7 cellular contexts compared by ENCODE assay signal in the genomic region with DNA sequence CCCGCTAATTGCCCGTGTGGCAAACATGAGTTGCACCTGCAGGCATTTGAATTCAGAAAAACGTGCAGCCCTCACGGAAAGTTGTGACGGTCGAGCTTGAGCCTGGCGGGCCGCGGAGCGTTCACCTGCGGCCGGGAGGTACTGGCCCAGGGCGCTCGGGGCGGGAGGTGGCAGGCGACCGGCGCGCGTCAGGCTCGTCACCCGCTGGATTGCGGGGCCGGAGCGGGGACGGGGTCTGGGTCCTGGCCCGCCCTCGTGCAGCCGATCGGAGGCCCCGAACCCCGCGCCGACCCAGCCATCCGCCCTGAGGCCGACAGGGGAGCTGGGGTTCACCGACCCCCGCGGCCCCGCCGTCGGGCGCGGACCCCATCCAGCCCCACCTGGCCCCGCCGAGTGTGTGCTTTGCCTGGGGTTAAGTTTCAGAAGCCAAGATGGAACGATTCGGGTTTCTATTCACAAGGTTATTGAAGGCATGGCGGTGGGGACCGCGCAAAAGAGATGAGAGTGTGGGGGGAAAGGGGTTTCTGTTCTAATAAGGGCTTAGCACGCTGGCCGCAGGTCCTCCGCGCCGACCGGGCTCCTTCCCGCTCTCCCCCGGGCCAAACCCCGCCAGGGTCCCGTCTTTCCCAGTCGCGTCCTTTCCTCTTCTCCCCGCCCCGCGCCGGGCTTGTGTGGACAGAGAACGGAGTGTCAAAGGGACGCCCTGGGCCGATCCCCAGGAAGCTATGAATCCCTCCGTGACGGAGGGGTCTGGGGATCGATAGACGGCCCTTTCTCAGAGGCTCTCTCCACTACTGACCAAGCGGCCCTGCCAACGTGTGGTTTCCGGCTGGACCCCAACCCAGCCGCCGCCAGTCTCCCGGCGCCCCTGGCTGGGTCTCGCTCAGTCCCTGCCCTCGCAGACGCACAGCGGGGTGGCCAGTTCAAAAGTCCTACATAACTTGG. TPM values are rescaled to one million over a fixed set of nuclear protein-coding genes. Genes with fewer than 3 reads are reported as not detected.
A peak's percentile ranks its signal among the peaks of the same experiment; 100 is the strongest.
DNase-seq lines count a peak whose midpoint lies in the region; ATAC-seq and TF ChIP-seq lines count a peak whose summit lies in the region.

No MANE protein-coding gene starts in this region.

- peaks cover 32% of the 10 kb centered on the region for H3K27me3 Mint-ChIP-seq in GM23338 (ENCODE audit: insufficient read depth, low read depth, poor library complexity)
- H3K27me3 Mint-ChIP-seq in activated naive CD8-positive, alpha-beta T cell, result peaks cover 29% of the 10 kb centered on the region

- H3K27me3 ChIP-seq in GM23338 (ENCODE audit: insufficient read depth) (peaks cover 32% of the 10 kb centered on the region), left ventricle myocardium inferior (ENCODE audit: low read depth) (peaks cover 15% of the 10 kb centered on the region)

- ATAC-seq in GM23338 (peak; percentile 26), GM18907 (IDR thresholded peaks at IDR 0.05; ENCODE audit: unreplicated experiment) (no peak), HG03045 (IDR thresholded peaks at IDR 0.05; ENCODE audit: unreplicated experiment) (no peak)

- H3K4me3 ChIP-seq in GM23338, result peak overlapping the region; percentile 66
- H3K4me3 ChIP-seq in left ventricle myocardium inferior, result peak overlapping the region; percentile 79

- H3K27ac ChIP-seq in GM23338 (ENCODE audit: low read depth) (no peak overlapping the region), left ventricle myocardium inferior (replicated peaks) (peak overlapping the region; percentile 95)

- DNase-seq in GM23338 (ENCODE audit: low spot score) (peak; percentile 78), NCI-H748 treated with DMSO at 0.1 percent for 48 hours (lab: John Stamatoyannopoulos, UW) (peak; percentile 57), left ventricle myocardium inferior (peak; percentile 51), posterior cingulate gyrus (peak in 8 of 10 donors; percentile 32 to 92 (median 58))

- no peak overlapping the region for H2AFZ ChIP-seq in GM23338

- H3K4me1 ChIP-seq in GM23338 (ENCODE audit: insufficient read depth), result peaks cover 50% of the 10 kb centered on the region
- H3K4me1 ChIP-seq in left ventricle myocardium inferior, result peaks cover 51% of the 10 kb centered on the region

- H3K4me1 Mint-ChIP-seq in GM23338, result peaks cover 58% of the 10 kb centered on the region
- peaks cover 31% of the 10 kb centered on the region for H3K4me1 Mint-ChIP-seq in activated naive CD8-positive, alpha-beta T cell (ENCODE audit: low read depth)

- TF ChIP-seq CTCF in GM23338 (conservative IDR thresholded peaks at IDR 0.05; ENCODE audit: low read depth in 2 of 2), result no peak
- TF ChIP-seq CTCF in left ventricle myocardium inferior (IDR thresholded peaks at IDR 0.05; ENCODE audit: borderline replicate concordance), result no peak

- H3F3A ChIP-seq in GM23338 (replicated peaks; ENCODE audit: low read depth), result peaks cover 24% of the 10 kb centered on the region

- intact Hi-C loops in left ventricle myocardium inferior (cut with micrococcal nuclease), result no loop called here
- intact Hi-C loops in posterior cingulate gyrus (cut with DNase I), result no loop called here

- peaks cover 19% of the 10 kb centered on the region for H3K79me2 ChIP-seq in GM23338 (replicated peaks; ENCODE audit: insufficient read depth)

- no peaks in the 10 kb centered on the region; the same call in 2 of the 3 replicates for H3K9me3 Mint-ChIP-seq in GM23338
- H3K9me3 Mint-ChIP-seq in activated naive CD8-positive, alpha-beta T cell (ENCODE audit: low read depth), result no peaks in the 10 kb centered on the region

- H3K36me3 ChIP-seq in GM23338 (ENCODE audit: insufficient read depth) (no peaks in the 10 kb centered on the region), left ventricle myocardium inferior (no peaks in the 10 kb centered on the region)

- H3K4me2 ChIP-seq in GM23338, result peak overlapping the region; percentile 86

- H3K4me3 Mint-ChIP-seq in GM23338, result peak overlapping the region; percentile 83
- peak overlapping the region; percentile 91 for H3K4me3 Mint-ChIP-seq in activated naive CD8-positive, alpha-beta T cell

- H3K27ac Mint-ChIP-seq in GM23338, result no peak overlapping the region
- H3K27ac Mint-ChIP-seq in activated naive CD8-positive, alpha-beta T cell, result no peak overlapping the region

- H4K20me1 ChIP-seq in GM23338 (replicated peaks; ENCODE audit: insufficient read depth), result no peaks in the 10 kb centered on the region

- no peaks in the 10 kb centered on the region for H3K9me2 ChIP-seq in GM23338 (ENCODE audit: insufficient read depth)

- no peaks in the 10 kb centered on the region for H3K9me3 ChIP-seq in left ventricle myocardium inferior (replicated peaks)

- no peaks in the 10 kb centered on the region; the same call in 1 of the 3 replicates for H3K36me3 Mint-ChIP-seq in GM23338 (ENCODE audit: low read depth)
- H3K36me3 Mint-ChIP-seq in activated naive CD8-positive, alpha-beta T cell, result no peaks in the 10 kb centered on the region

TF ChIP-seq in GM23338, 12 proteins besides CTCF, POLR2A, EP300 and RAD21 (continues in another document):
- no peak; the same call in 1 of the 2 replicates for TF ChIP-seq POLR2AphosphoS5 (IDR thresholded peaks at IDR 0.05; ENCODE audit: low read depth)
- TF ChIP-seq, protein P1, sequence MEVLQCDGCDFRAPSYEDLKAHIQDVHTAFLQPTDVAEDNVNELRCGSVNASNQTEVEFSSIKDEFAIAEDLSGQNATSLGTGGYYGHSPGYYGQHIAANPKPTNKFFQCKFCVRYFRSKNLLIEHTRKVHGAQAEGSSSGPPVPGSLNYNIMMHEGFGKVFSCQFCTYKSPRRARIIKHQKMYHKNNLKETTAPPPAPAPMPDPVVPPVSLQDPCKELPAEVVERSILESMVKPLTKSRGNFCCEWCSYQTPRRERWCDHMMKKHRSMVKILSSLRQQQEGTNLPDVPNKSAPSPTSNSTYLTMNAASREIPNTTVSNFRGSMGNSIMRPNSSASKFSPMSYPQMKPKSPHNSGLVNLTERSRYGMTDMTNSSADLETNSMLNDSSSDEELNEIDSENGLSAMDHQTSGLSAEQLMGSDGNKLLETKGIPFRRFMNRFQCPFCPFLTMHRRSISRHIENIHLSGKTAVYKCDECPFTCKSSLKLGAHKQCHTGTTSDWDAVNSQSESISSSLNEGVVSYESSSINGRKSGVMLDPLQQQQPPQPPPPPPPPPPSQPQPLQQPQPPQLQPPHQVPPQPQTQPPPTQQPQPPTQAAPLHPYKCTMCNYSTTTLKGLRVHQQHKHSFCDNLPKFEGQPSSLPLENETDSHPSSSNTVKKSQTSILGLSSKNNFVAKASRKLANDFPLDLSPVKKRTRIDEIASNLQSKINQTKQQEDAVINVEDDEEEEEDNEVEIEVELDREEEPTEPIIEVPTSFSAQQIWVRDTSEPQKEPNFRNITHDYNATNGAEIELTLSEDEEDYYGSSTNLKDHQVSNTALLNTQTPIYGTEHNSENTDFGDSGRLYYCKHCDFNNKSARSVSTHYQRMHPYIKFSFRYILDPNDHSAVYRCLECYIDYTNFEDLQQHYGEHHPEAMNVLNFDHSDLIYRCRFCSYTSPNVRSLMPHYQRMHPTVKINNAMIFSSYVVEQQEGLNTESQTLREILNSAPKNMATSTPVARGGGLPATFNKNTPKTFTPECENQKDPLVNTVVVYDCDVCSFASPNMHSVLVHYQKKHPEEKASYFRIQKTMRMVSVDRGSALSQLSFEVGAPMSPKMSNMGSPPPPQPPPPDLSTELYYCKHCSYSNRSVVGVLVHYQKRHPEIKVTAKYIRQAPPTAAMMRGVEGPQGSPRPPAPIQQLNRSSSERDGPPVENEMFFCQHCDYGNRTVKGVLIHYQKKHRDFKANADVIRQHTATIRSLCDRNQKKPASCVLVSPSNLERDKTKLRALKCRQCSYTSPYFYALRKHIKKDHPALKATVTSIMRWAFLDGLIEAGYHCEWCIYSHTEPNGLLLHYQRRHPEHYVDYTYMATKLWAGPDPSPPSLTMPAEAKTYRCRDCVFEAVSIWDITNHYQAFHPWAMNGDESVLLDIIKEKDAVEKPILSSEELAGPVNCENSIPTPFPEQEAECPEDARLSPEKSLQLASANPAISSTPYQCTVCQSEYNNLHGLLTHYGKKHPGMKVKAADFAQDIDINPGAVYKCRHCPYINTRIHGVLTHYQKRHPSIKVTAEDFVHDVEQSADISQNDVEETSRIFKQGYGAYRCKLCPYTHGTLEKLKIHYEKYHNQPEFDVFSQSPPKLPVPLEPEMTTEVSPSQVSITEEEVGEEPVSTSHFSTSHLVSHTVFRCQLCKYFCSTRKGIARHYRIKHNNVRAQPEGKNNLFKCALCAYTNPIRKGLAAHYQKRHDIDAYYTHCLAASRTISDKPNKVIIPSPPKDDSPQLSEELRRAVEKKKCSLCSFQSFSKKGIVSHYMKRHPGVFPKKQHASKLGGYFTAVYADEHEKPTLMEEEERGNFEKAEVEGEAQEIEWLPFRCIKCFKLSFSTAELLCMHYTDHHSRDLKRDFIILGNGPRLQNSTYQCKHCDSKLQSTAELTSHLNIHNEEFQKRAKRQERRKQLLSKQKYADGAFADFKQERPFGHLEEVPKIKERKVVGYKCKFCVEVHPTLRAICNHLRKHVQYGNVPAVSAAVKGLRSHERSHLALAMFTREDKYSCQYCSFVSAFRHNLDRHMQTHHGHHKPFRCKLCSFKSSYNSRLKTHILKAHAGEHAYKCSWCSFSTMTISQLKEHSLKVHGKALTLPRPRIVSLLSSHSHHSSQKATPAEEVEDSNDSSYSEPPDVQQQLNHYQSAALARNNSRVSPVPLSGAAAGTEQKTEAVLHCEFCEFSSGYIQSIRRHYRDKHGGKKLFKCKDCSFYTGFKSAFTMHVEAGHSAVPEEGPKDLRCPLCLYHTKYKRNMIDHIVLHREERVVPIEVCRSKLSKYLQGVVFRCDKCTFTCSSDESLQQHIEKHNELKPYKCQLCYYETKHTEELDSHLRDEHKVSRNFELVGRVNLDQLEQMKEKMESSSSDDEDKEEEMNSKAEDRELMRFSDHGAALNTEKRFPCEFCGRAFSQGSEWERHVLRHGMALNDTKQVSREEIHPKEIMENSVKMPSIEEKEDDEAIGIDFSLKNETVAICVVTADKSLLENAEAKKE (CRISPR knock-in tag; IDR thresholded peaks at IDR 0.05), result no peak
- no peak for TF ChIP-seq ZNF114 (CRISPR knock-in tag; IDR thresholded peaks at IDR 0.05)
- no peak for TF ChIP-seq EZH2 (IDR thresholded peaks at IDR 0.05; ENCODE audit: low read depth, unreplicated experiment)

RNA-seq across cellular contexts. Expression of a gene that starts 1.6 kb away (rescaled TPM):
- total RNA-seq in GM23338 (2014; rRNA removed; shearing (Covaris generic)), result 3.7 and 4.3 TPM in 2 replicates
- 7.7 and 8.5 TPM in 2 replicates for polyA plus RNA-seq in GM23338 (2016; fragmentation: Nextera tagmentation; extraction: Ambion mirVana)
- 25.6 TPM for total RNA-seq in left ventricle myocardium inferior

RNA-seq across cellular contexts. Expression of a gene that starts 42.9 kb away (rescaled TPM):
- total RNA-seq in GM23338 (2014; rRNA removed; shearing (Covaris generic)), result 9.3 and 14.8 TPM in 2 replicates
- 15.7 and 17.1 TPM in 2 replicates for polyA plus RNA-seq in GM23338 (2016; fragmentation: Nextera tagmentation; extraction: Ambion mirVana)
- 10.3 TPM for total RNA-seq in left ventricle myocardium inferior
